Comparison of ENCODE assay signal across 16 cellular contexts in genomic region chr12:93174048-93174447, GRCh38.
A peak's percentile ranks its signal among the peaks of the same experiment; 100 is the strongest.
DNase-seq lines count a peak whose midpoint lies in the region; ATAC-seq and TF ChIP-seq lines count a peak whose summit lies in the region.
"Had no signal": no experiment of that assay in that cellular context is flagged by ENCODE, and none has a peak within 500 bp of the region (broad histone marks: within the 10 kb centered on the region; RNA-seq: fewer than 3 reads in every experiment).

No MANE protein-coding gene starts in this region.

- no peaks in the 10 kb centered on the region for H3K79me2 ChIP-seq in ACC112 (ENCODE audit: control insufficient read depth, insufficient read depth, low read length, unreplicated experiment)

- no peak for TF ChIP-seq POLR2A in breast epithelium (IDR thresholded peaks at IDR 0.05)

- ATAC-seq in HG03095 (IDR thresholded peaks at IDR 0.05; ENCODE audit: unreplicated experiment): no peak

- intact Hi-C loops in breast epithelium (cut with DNase I; ENCODE audit: low total_unique reads): no loop called here

- peak overlapping the region; percentile 47 for H2AFZ ChIP-seq in ACC112 (ENCODE audit: low read length, unreplicated experiment)

- H3K27ac ChIP-seq in ACC112 (ENCODE audit: low read depth, low read length) (peak overlapping the region; percentile 89), breast epithelium (peak overlapping the region; percentile 52 to 58)
- H3K27ac ChIP-seq: HL-60, tibial nerve had no signal

- no peaks in the 10 kb centered on the region for H3K27me3 ChIP-seq in ACC112 (ENCODE audit: insufficient read depth, low read length)
- no peaks in the 10 kb centered on the region for H3K27me3 ChIP-seq in breast epithelium
- H3K27me3 ChIP-seq: tibial nerve had no signal

- H3K36me3 ChIP-seq in ACC112 (ENCODE audit: insufficient read depth, low read length): no peaks in the 10 kb centered on the region
- no peaks in the 10 kb centered on the region for H3K36me3 ChIP-seq in breast epithelium
- H3K36me3 ChIP-seq: tibial nerve had no signal

- DNase-seq in LHCN-M2 (ENCODE audit: low read depth) (peak; percentile 17), breast epithelium (ENCODE audit: low spot score in 2 of 2) (no peak), kidney glomerular epithelial cell (lab: John Stamatoyannopoulos, UW) (peak; percentile 18), OCI-M1 (lab: John Stamatoyannopoulos, UW) (no peak), ureter (ENCODE audit: low spot score) (no peak)
- DNase-seq in activated CD4-positive, alpha-beta T cell treated with anti-CD3 and anti-CD28 coated beads for 1 hour: no peak
- DNase-seq: ACHN; activated CD4-positive, alpha-beta T cell treated with anti-CD3 and anti-CD28 coated beads for 4 hours; NCI-H1092 treated with DMSO at 0.1 percent for 48 hours; NCI-H748 treated with DMSO at 0.1 percent for 48 hours; retina; SW 1271 had no signal

- H3K4me1 ChIP-seq in ACC112 (ENCODE audit: control insufficient read depth, insufficient read depth, low read length, unreplicated experiment) (peaks cover 51% of the 10 kb centered on the region), breast epithelium (no peaks in the 10 kb centered on the region)

- H3K9me3 ChIP-seq in breast epithelium: no peaks in the 10 kb centered on the region
- H3K9me3 ChIP-seq: tibial nerve had no signal

- TF ChIP-seq CTCF in breast epithelium (IDR thresholded peaks at IDR 0.05): no peak

- H3K4me3 ChIP-seq in ACC112 (ENCODE audit: low read depth, low read length) (peak overlapping the region; percentile 13; the same call in 1 of the 2 replicates), breast epithelium (no peak overlapping the region)
- H3K4me3 ChIP-seq: tibial nerve had no signal

Comparison
In these comparisons a context has a peak if more than half of its experiments do, and no peak if none do; other contexts are left out.
1. DNase-seq: peak in LHCN-M2 (single experiment) and kidney glomerular epithelial cell (single experiment); none in breast epithelium (0 of 2), OCI-M1 (single experiment), activated CD4-positive, alpha-beta T cell treated with anti-CD3 and anti-CD28 coated beads for 1 hour (single experiment) and ureter (single experiment).